8 cellular contexts compared by ENCODE assay signal in the genomic region with DNA sequence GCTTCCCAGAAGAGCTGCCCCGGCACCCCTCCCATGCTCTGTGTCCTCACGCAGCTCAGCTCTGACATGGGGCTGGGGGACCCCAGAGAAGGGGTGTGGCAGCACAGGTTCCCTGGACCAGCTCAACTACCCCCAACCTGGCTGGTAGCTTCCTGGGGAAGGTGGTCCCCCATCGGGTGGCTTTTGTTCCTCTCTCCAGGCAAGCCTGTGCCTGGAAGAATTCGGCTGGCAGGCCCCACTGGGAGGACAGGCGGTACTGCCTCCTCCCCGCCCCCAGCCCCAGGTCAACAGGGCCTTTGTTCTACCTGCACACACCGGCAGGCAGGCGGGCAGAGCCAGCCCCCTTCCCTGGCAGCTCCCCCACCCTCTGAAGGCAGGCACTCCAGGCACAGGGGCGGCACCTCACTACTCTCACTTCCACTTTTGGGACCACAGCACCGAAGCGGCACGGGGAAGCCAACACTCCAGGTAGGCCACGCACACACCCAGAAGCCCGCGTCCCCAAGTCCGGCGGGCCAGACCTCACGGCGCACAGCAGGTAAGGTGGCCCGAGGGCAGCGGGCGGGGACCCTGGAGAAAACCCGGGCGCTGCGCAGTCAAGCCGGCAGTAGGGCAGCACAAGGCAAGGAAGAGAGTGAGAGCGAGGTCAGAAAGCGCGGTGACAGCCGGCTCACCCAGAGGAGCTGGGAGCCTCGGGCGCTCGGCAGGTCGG. TPM values are rescaled to one million over a fixed set of nuclear protein-coding genes. Genes with fewer than 3 reads are reported as not detected.
DNase-seq lines count a peak whose midpoint lies in the region; ATAC-seq and TF ChIP-seq lines count a peak whose summit lies in the region.

No MANE protein-coding gene starts in this region.

- peak overlapping the region; percentile 72 for H2BK120ac ChIP-seq in neuronal stem cell (ENCODE audit: low read depth, low read length)

- peak overlapping the region; percentile 75 for H2BK15ac ChIP-seq in neuronal stem cell (ENCODE audit: low read length)

- no peak overlapping the region for H4K91ac ChIP-seq in neuronal stem cell (ENCODE audit: low read depth, low read length, poor library complexity)

- no peaks in the 10 kb centered on the region for H3K27me3 ChIP-seq in GM06990 (replicated peaks; ENCODE audit: control insufficient read depth, insufficient read depth, low read length)
- H3K27me3 ChIP-seq in HUES6 (ENCODE audit: control insufficient read depth, insufficient read depth, low read length): peaks cover 37% of the 10 kb centered on the region
- no peaks in the 10 kb centered on the region for H3K27me3 ChIP-seq in fibroblast of lung (ENCODE audit: control insufficient read depth, insufficient read depth, low read length)
- peaks cover 0 to 24% (median 0%) of the 10 kb centered on the region in 3 experiments for H3K27me3 ChIP-seq in neuronal stem cell (ENCODE audit: control insufficient read depth in 3 of 3, insufficient read depth in 3 of 3, low read depth in 1 of 3, low read length in 3 of 3)

- H3K79me1 ChIP-seq in neuronal stem cell (ENCODE audit: low read depth, low read length): peaks cover 31% of the 10 kb centered on the region

- peaks cover 3% of the 10 kb centered on the region for H4K20me1 ChIP-seq in fibroblast of lung (ENCODE audit: control insufficient read depth, extremely low read depth, insufficient read depth, low read length)

- H3K27ac ChIP-seq in HUES6 (ENCODE audit: low read depth, low read length) (no peak overlapping the region), fibroblast of lung (ENCODE audit: insufficient read depth, low read length) (peak overlapping the region; percentile 31), neuronal stem cell (replicated peaks; ENCODE audit: low read length) (no peak overlapping the region)

- H4K8ac ChIP-seq in neuronal stem cell (ENCODE audit: low read depth, low read length): peak overlapping the region; percentile 17

- H3K23ac ChIP-seq in neuronal stem cell (ENCODE audit: low read depth, low read length, poor library complexity): peak overlapping the region; percentile 96

- DNase-seq in GM06990 (ENCODE audit: extremely low read depth, insufficient read length) (peak; percentile 70), fibroblast of lung (ENCODE audit: low read depth in 2 of 2) (no peak), neuronal stem cell (ENCODE audit: low spot score) (no peak), superior temporal gyrus (ENCODE audit: extremely low spot score) (no peak), HCEC 1CT (no peak)

- peak overlapping the region; percentile 91 for H2AK5ac ChIP-seq in neuronal stem cell (ENCODE audit: low read depth, low read length)

- H2AFZ ChIP-seq in fibroblast of lung (ENCODE audit: low read length): no peak overlapping the region
- no peak overlapping the region for H2AFZ ChIP-seq in neuronal stem cell (ENCODE audit: low read length)

- H3K4ac ChIP-seq in neuronal stem cell (ENCODE audit: low read length): peak overlapping the region; percentile 37

- H3K4me2 ChIP-seq in fibroblast of lung (ENCODE audit: extremely low read depth, insufficient read depth, low read length): peak overlapping the region; percentile 95
- H3K4me2 ChIP-seq in neuronal stem cell (ENCODE audit: insufficient read depth, low read length, poor library complexity, severe bottlenecking): peak overlapping the region; percentile 97

- ATAC-seq in GM21423 (IDR thresholded peaks at IDR 0.05; ENCODE audit: unreplicated experiment): peak; percentile 42
- peak; percentile 10 to 19 for ATAC-seq in activated CD4-positive, CD25-positive, alpha-beta regulatory T cell treated with anti-CD3 and anti-CD28 coated beads, Interleukin-2, amount 50 U/mL, for 24 hours

- H3K79me2 ChIP-seq in fibroblast of lung (ENCODE audit: control insufficient read depth, insufficient read depth, low read length): peaks cover 49% of the 10 kb centered on the region

- H3K4me1 ChIP-seq in HUES6 (ENCODE audit: control insufficient read depth, insufficient read depth, low read length) (peaks cover 44% of the 10 kb centered on the region), fibroblast of lung (ENCODE audit: control insufficient read depth, extremely low read depth, insufficient read depth, low read length) (peaks cover 11% of the 10 kb centered on the region), neuronal stem cell (ENCODE audit: control insufficient read depth in 2 of 2, insufficient read depth in 1 of 2, low read depth in 1 of 2, low read length in 2 of 2) (peaks cover 28 to 33% of the 10 kb centered on the region in 2 donors)

- H3K4me3 ChIP-seq in GM06990 (replicated peaks; ENCODE audit: low read depth, low read length): peak overlapping the region; percentile 61
- H3K4me3 ChIP-seq in HUES6 (ENCODE audit: low read depth, low read length): peak overlapping the region; percentile 82
- peak overlapping the region; percentile 74 to 92 (median 84) for H3K4me3 ChIP-seq in fibroblast of lung (replicated peaks in 1 of 4; ENCODE audit: control extremely low read depth in 1 of 4, insufficient read depth in 1 of 4, low read depth in 3 of 4, low read length in 4 of 4)
- H3K4me3 ChIP-seq in neuronal stem cell (ENCODE audit: low read length in 2 of 2): peak overlapping the region; percentile 95 to 97

- H3K36me3 ChIP-seq in GM06990 (ENCODE audit: control insufficient read depth, insufficient read depth, low read length): no peaks in the 10 kb centered on the region; the same call in 1 of the 2 replicates
- H3K36me3 ChIP-seq in HUES6 (ENCODE audit: control insufficient read depth, insufficient read depth, low read length): peaks cover 12% of the 10 kb centered on the region
- peaks cover 11% of the 10 kb centered on the region for H3K36me3 ChIP-seq in fibroblast of lung (ENCODE audit: control insufficient read depth, insufficient read depth, low read length)
- H3K36me3 ChIP-seq in neuronal stem cell (replicated peaks in 1 of 2; ENCODE audit: control insufficient read depth in 2 of 2, insufficient read depth in 2 of 2, low read length in 2 of 2): peaks cover 3 to 44% of the 10 kb centered on the region in 2 donors

- peak overlapping the region; percentile 97 for H3K14ac ChIP-seq in neuronal stem cell (ENCODE audit: low read length)

- TF ChIP-seq CTCF in GM06990 (IDR thresholded peaks at IDR 0.05; ENCODE audit: insufficient read depth, low read length, poor library complexity, severe bottlenecking) (no peak), fibroblast of lung (conservative IDR thresholded peaks at IDR 0.05 in 1 of 2, IDR thresholded peaks at IDR 0.05 in 1 of 2; ENCODE audit: low read depth in 1 of 2, low read length in 2 of 2) (no peak)

- H3K9me3 ChIP-seq in HUES6 (ENCODE audit: control insufficient read depth, insufficient read depth, low read depth, low read length) (no peaks in the 10 kb centered on the region), fibroblast of lung (ENCODE audit: control insufficient read depth, insufficient read depth, low read depth, low read length) (no peaks in the 10 kb centered on the region), neuronal stem cell (replicated peaks in 1 of 2; ENCODE audit: control insufficient read depth in 2 of 2, insufficient read depth in 1 of 2, low read depth in 1 of 2, low read length in 2 of 2) (no peaks in the 10 kb centered on the region)

- no peak overlapping the region for H2BK12ac ChIP-seq in neuronal stem cell (ENCODE audit: low read length)

- H2BK5ac ChIP-seq in neuronal stem cell (ENCODE audit: low read length): peak overlapping the region; percentile 82

- H3K9ac ChIP-seq in HUES6 (ENCODE audit: low read length): peak overlapping the region; percentile 69
- H3K9ac ChIP-seq in fibroblast of lung (ENCODE audit: insufficient read depth, low read length): peak overlapping the region; percentile 82
- H3K9ac ChIP-seq in neuronal stem cell (ENCODE audit: low read depth, low read length, poor library complexity): peak overlapping the region; percentile 92

- H3K18ac ChIP-seq in neuronal stem cell (ENCODE audit: low read length): peak overlapping the region; percentile 94

- no CpG with 5 or more reads among the region's 34 CpGs for WGBS in neuronal stem cell (ENCODE audit: extremely low coverage in 2 of 2, insufficient read length in 2 of 2, insufficient replicate concordance in 1 of 2), 2 donors

RNA-seq across cellular contexts. Expression of gene HS6ST1, which starts 1.3 kb away (rescaled TPM):
- 26.7 and 59.9 TPM in 2 replicates for total RNA-seq in fibroblast of lung
- 16.1 and 16.6 TPM in 2 replicates for polyA plus RNA-seq in fibroblast of lung
- polyA plus RNA-seq in fibroblast of lung (2012): 37.2 and 37.3 TPM in 2 replicates
- polyA minus RNA-seq in fibroblast of lung (ENCODE audit: low replicate concordance): 31.5 and 35.7 TPM in 2 replicates
- 32.8 TPM for polyA plus RNA-seq in neuronal stem cell (2013, experiment 1 of 2)
- 32.8 TPM for polyA plus RNA-seq in neuronal stem cell (2013, experiment 2 of 2)
